Comparison of ENCODE assay signal across 8 cellular contexts in the genomic region with DNA sequence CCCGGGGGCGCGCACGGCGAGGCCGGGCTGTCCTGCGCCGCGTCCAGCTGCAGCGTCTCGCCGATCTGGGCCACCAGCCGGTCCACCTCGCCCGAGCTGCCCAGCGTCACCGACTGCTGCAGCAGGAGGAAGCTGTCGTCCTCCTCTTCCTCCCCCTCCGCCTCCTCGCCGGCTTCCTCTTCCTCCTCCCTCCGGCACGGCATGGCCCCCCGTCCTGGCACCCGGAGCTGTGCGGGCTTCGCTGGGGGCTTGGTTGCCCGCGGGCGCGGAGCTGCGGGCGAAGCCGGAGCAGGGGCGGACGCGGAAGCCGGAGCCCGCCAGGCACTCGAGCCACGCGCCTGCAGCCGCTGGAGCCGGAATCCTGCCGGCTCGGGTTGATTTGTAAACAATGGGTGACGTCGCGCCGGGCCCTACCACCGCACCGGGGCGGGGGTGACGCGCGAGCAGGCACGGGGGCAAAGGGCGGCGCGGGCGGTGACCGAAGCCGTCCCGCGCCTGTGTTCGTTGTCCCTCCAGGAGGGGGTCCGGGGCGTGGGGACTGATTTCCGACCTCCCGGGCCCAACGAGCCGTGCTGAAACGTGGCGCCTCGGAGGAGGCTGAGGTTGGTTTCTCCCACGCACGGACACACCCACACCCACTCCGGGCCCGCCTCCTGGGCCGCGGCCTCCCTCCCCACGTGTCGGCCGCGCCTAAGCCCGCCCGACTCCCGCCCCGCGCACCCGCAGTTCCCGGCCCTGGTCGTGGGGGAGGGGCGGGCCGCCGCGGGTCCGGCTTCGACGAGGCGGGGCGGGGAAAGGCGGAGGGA. TPM values are rescaled to one million over a fixed set of nuclear protein-coding genes. Genes with fewer than 3 reads are reported as not detected.
DNase-seq lines count a peak whose midpoint lies in the region; ATAC-seq, FAIRE-seq and TF ChIP-seq lines count a peak whose summit lies in the region.

TSS of gene FRAT2 (minus strand) at position 360 of the 806 bp plus-strand sequence. CDS start at position 203, 157 bp downstream.

- H3K9me3 Mint-ChIP-seq in activated T-cell treated with anti-CD3 and anti-CD28 coated beads, Interleukin-2, amount 50 U/mL, for 24 hours = no peaks in the 10 kb centered on the region

- no TSS peak for BruUV-seq in PC-3 (replicated peaks; lab: Mats Ljungman, UMichigan)

- ATAC-seq in GM21381 (IDR thresholded peaks at IDR 0.05; ENCODE audit: unreplicated experiment) (peak; percentile 88), PC-3 (peak; percentile 67)

- peak; percentile 86 for FAIRE-seq in HTR-8/SVneo (lab: Jason Lieb, UNC)

- no peaks in the 10 kb centered on the region for H3F3A ChIP-seq in PC-3 (ENCODE audit: low read length, unreplicated experiment)

- H4K20me1 ChIP-seq in PC-3 (ENCODE audit: low read length) = 0 out of 2 replicates have a peak, but pooled peaks cover 6% of the 10 kb centered on the region

- peaks cover 41% of the 10 kb centered on the region for H3K4me1 Mint-ChIP-seq in activated T-cell treated with anti-CD3 and anti-CD28 coated beads, Interleukin-2, amount 50 U/mL, for 24 hours (ENCODE audit: low read depth)

- no peaks in the 10 kb centered on the region for H3K36me3 ChIP-seq in PC-3 (ENCODE audit: low read depth, low read length)
- no peaks in the 10 kb centered on the region for H3K36me3 ChIP-seq in mucosa of stomach (ENCODE audit: control insufficient read depth, insufficient read depth, low read length)

- no peak for TF ChIP-seq CTCF in PC-3 (conservative IDR thresholded peaks at IDR 0.05; ENCODE audit: low read depth, low read length)

- H3K4me3 ChIP-seq in PC-3 (ENCODE audit: low read length) = peak within 1 kb of the TSS; percentile 90
- peak within 1 kb of the TSS; percentile 88 for H3K4me3 ChIP-seq in mucosa of stomach (ENCODE audit: low read length)

- H3K27me3 Mint-ChIP-seq in activated T-cell treated with anti-CD3 and anti-CD28 coated beads, Interleukin-2, amount 50 U/mL, for 24 hours = no peaks in the 10 kb centered on the region

- H2AFZ ChIP-seq in PC-3 (ENCODE audit: low read length) = peak within 1 kb of the TSS; percentile 75

- H3K27me3 ChIP-seq in PC-3 (ENCODE audit: low read length) (no peaks in the 10 kb centered on the region), mucosa of stomach (ENCODE audit: control insufficient read depth, insufficient read depth, low read length) (no peaks in the 10 kb centered on the region)

- peak; percentile 76 for TF ChIP-seq POLR2A in erythroblast (IDR thresholded peaks at IDR 0.05; ENCODE audit: low read length)

- CTCF ChIA-PET in PC-3 (lab: Charles Lee) = no interaction called here

- H3K9ac ChIP-seq in PC-3 (ENCODE audit: low read length) (peak within 1 kb of the TSS; percentile 95), mucosa of stomach (ENCODE audit: low read length) (peak within 1 kb of the TSS; percentile 91)

- peak within 1 kb of the TSS; percentile 99 for H3K4me2 ChIP-seq in PC-3 (ENCODE audit: low read length)

- H3K27ac ChIP-seq in PC-3 (ENCODE audit: low read length) = peak within 1 kb of the TSS; percentile 81

- H3K4me1 ChIP-seq in PC-3 (ENCODE audit: insufficient read depth, low read length) (peaks cover 24% of the 10 kb centered on the region), mucosa of stomach (ENCODE audit: control insufficient read depth, insufficient read depth, low read length) (peaks cover 38% of the 10 kb centered on the region)

- H3K27ac Mint-ChIP-seq in activated T-cell treated with anti-CD3 and anti-CD28 coated beads, Interleukin-2, amount 50 U/mL, for 24 hours = peak within 1 kb of the TSS; percentile 95

- POLR2A ChIA-PET in PC-3 (lab: Charles Lee; ENCODE audit: unreplicated experiment) = interaction anchor here (0.6 kb wide), 1 partner anchor 56 kb away, joined by 10 read pairs; no protein-coding TSS in a partner anchor

- intact Hi-C loops in PC-3 (cut with micrococcal nuclease) = loop anchor here (5.0 kb wide), 1 partner anchor 113 kb away; the partner anchor contains the start of genes EXOSC1 and ZDHHC16

- no peaks in the 10 kb centered on the region for H3K9me3 ChIP-seq in PC-3 (ENCODE audit: low read length)
- no peaks in the 10 kb centered on the region for H3K9me3 ChIP-seq in mucosa of stomach (ENCODE audit: control insufficient read depth, low read length)

- H3K9me2 ChIP-seq in PC-3 (replicated peaks; ENCODE audit: low read length) = no peaks in the 10 kb centered on the region

- peak within 1 kb of the TSS; percentile 90 for H3K4me3 Mint-ChIP-seq in activated T-cell treated with anti-CD3 and anti-CD28 coated beads, Interleukin-2, amount 50 U/mL, for 24 hours

- DNase-seq in D341Med (ENCODE audit: low spot score) (peak; percentile 92), HTR-8/SVneo (ENCODE audit: insufficient read length, low spot score) (peak; percentile 89), PC-3 (peak; percentile 78), erythroblast (lab: John Stamatoyannopoulos, UW) (peak; percentile 96 to 98)
- DNase-seq in activated T-cell treated with anti-CD3 and anti-CD28 coated beads, Interleukin-2, amount 50 U/mL, for 24 hours = peak; percentile 93
- peak; percentile 67 to 76 for DNase-seq in stimulated activated CD8-positive, alpha-beta memory T cell treated with anti-CD3 and anti-CD28 coated beads, Interleukin-4, amount 100 ng/mL, for 4 hours (ENCODE audit: low read depth in 2 of 2, low spot score in 1 of 2)

- H3K36me3 Mint-ChIP-seq in activated T-cell treated with anti-CD3 and anti-CD28 coated beads, Interleukin-2, amount 50 U/mL, for 24 hours (ENCODE audit: low read depth) = peaks cover 23% of the 10 kb centered on the region

- peaks cover 41% of the 10 kb centered on the region for H3K79me2 ChIP-seq in PC-3 (ENCODE audit: low read length)

RNA-seq across cellular contexts. Expression of gene FRAT2, which starts in this region (rescaled TPM):
- total RNA-seq in PC-3 (2014; rRNA removed) = 19.2 and 26.7 TPM in 2 replicates

Comparison
In these comparisons a context has a peak if more than half of its experiments do, and no peak if none do; other contexts are left out.
1. Peak in every context shown above with its lines: DNase-seq, ATAC-seq, H3K4me3 ChIP-seq and H3K27ac ChIP-seq.